Comparison of ENCODE assay signal across 22 cellular contexts in genomic region chr15:38187646-38188313, GRCh38.
DNase-seq lines count a peak whose midpoint lies in the region; ATAC-seq, FAIRE-seq and TF ChIP-seq lines count a peak whose summit lies in the region.
"Had no signal": no experiment of that assay in that cellular context is flagged by ENCODE, and none has a peak within 500 bp of the region (broad histone marks: within the 10 kb centered on the region; RNA-seq: fewer than 3 reads in every experiment).

No MANE protein-coding gene starts in this region.

- no peak for TF ChIP-seq POLR2A in GM12892 (IDR thresholded peaks at IDR 0.05; ENCODE audit: low read depth, low read length)

- intact Hi-C loops in PC-3 (cut with micrococcal nuclease), result no loop called here
- intact Hi-C loops in ascending aorta (cut with DNase I), result no loop called here

- no peaks in the 10 kb centered on the region for H4K20me1 ChIP-seq in PC-3 (ENCODE audit: low read length)

- BruUV-seq in PC-3 (replicated peaks; lab: Mats Ljungman, UMichigan), result no TSS peak

- POLR2A ChIA-PET in PC-3 (lab: Charles Lee; ENCODE audit: unreplicated experiment), result no interaction called here

- no peaks in the 10 kb centered on the region for H3F3A ChIP-seq in PC-3 (ENCODE audit: low read length, unreplicated experiment)

- no peaks in the 10 kb centered on the region for H3K27me3 ChIP-seq in PC-3 (ENCODE audit: low read length)
- no peaks in the 10 kb centered on the region for H3K27me3 ChIP-seq in ascending aorta
- H3K27me3 ChIP-seq: body of pancreas, gastroesophageal sphincter, right atrium auricular region, transverse colon had no signal

- FAIRE-seq in GM12892 (lab: Jason Lieb, UNC), result peak; percentile 9
- FAIRE-seq: H54 had no signal

- DNase-seq in GM12892 (ENCODE audit: insufficient read length) (no peak), PC-3 (no peak), kidney tubule cell (ENCODE audit: low spot score) (peak; percentile 84), renal cortical epithelial cell (ENCODE audit: low read depth) (peak; percentile 62), ascending aorta (ENCODE audit: low spot score in 2 of 2) (no peak)
- DNase-seq: activated B cell treated with CpG ODN at 0.5 μM for 24 hours; activated CD4-positive, alpha-beta T cell treated with anti-CD3 and anti-CD28 coated beads, Interleukin-2, amount 50 U/mL, for 4 hours; activated effector memory CD4-positive, alpha-beta T cell treated with anti-CD3 and anti-CD28 coated beads, Interleukin-2, amount 50 U/mL, for 16 hours; body of pancreas; effector memory CD4-positive, alpha-beta T cell; islet precursor cell; naive thymus-derived CD8-positive, alpha-beta T cell; RPMI8226; stimulated activated CD4-positive, alpha-beta T cell treated with anti-CD3 and anti-CD28 coated beads, Interleukin-12 subunit alpha, Interleukin-12 subunit beta, amount 100 ng/mL, for 4 hours; stimulated activated naive CD8-positive, alpha-beta T cell treated with anti-CD3 and anti-CD28 coated beads, Interleukin-15, amount 100 ng/mL, for 72 hours; transverse colon had no signal

- CTCF ChIA-PET in PC-3 (lab: Charles Lee), result interaction anchor here (0.5 kb wide), 1 partner anchor 24 kb away, joined by 3 read pairs; no protein-coding TSS in a partner anchor

- ATAC-seq in PC-3 (peak; percentile 56), SK-N-SH treated with all-trans-retinoic acid at 6 μM for 48 hours (no peak), HG03460 (IDR thresholded peaks at IDR 0.05; ENCODE audit: unreplicated experiment) (no peak)
- ATAC-seq: body of pancreas; gastroesophageal sphincter; naive thymus-derived CD8-positive, alpha-beta T cell; stimulated activated naive CD8-positive, alpha-beta T cell treated with anti-CD3 and anti-CD28 coated beads, Interleukin-15, amount 100 ng/mL, for 72 hours had no signal

- no peak for TF ChIP-seq CTCF in PC-3 (conservative IDR thresholded peaks at IDR 0.05; ENCODE audit: low read depth, low read length)
- TF ChIP-seq CTCF in ascending aorta (IDR thresholded peaks at IDR 0.05), result no peak

- no peak overlapping the region for H3K4me3 ChIP-seq in PC-3 (ENCODE audit: low read length)
- H3K4me3 ChIP-seq in ascending aorta, result no peak overlapping the region
- H3K4me3 ChIP-seq: body of pancreas, gastroesophageal sphincter, right atrium auricular region, transverse colon had no signal

- H3K4me2 ChIP-seq in PC-3 (ENCODE audit: low read length), result no peak overlapping the region

- H3K9me3 ChIP-seq in PC-3 (ENCODE audit: low read length), result no peaks in the 10 kb centered on the region
- H3K9me3 ChIP-seq in ascending aorta, result no peaks in the 10 kb centered on the region
- H3K9me3 ChIP-seq: body of pancreas, gastroesophageal sphincter, right atrium auricular region, transverse colon had no signal

- no peaks in the 10 kb centered on the region for H3K9me2 ChIP-seq in PC-3 (replicated peaks; ENCODE audit: low read length)

- H2AFZ ChIP-seq in PC-3 (ENCODE audit: low read length), result no peak overlapping the region

- H3K4me1 ChIP-seq in PC-3 (ENCODE audit: insufficient read depth, low read length) (peaks cover 9% of the 10 kb centered on the region), ascending aorta (no peaks in the 10 kb centered on the region)
- H3K4me1 ChIP-seq: body of pancreas, gastroesophageal sphincter, right atrium auricular region, transverse colon had no signal

- no peak overlapping the region for H3K9ac ChIP-seq in PC-3 (ENCODE audit: low read length)

- no peaks in the 10 kb centered on the region for H3K79me2 ChIP-seq in PC-3 (ENCODE audit: low read length)

- no peak overlapping the region for H3K27ac ChIP-seq in PC-3 (ENCODE audit: low read length)
- H3K27ac ChIP-seq in ascending aorta, result no peak overlapping the region
- H3K27ac ChIP-seq: body of pancreas, C4-2B, gastroesophageal sphincter, right atrium auricular region, transverse colon had no signal

- H3K36me3 ChIP-seq in PC-3 (ENCODE audit: low read depth, low read length) (no peaks in the 10 kb centered on the region), ascending aorta (no peaks in the 10 kb centered on the region)
- H3K36me3 ChIP-seq: gastroesophageal sphincter, right atrium auricular region, transverse colon had no signal

TF ChIP-seq in SK-N-SH treated with all-trans-retinoic acid at 6 μM for 48 hours, 23 proteins besides CTCF, POLR2A, EP300 and RAD21:
- no peak for TF ChIP-seq ESRRG (CRISPR knock-in tag; IDR thresholded peaks at IDR 0.05)
- no peak for TF ChIP-seq ISL1 (CRISPR knock-in tag; IDR thresholded peaks at IDR 0.05)
- TF ChIP-seq GLIS3 (CRISPR knock-in tag; IDR thresholded peaks at IDR 0.05), result no peak
- TF ChIP-seq ZNF565 (CRISPR knock-in tag; conservative IDR thresholded peaks at IDR 0.05; ENCODE audit: low read depth), result no peak
- no peak for TF ChIP-seq SNAI2 (CRISPR knock-in tag; IDR thresholded peaks at IDR 0.05)

Comparison
In these comparisons a context has a peak if more than half of its experiments do, and no peak if none do; other contexts are left out.
1. DNase-seq: peak in kidney tubule cell (single experiment) and renal cortical epithelial cell (single experiment); none in GM12892 (single experiment), PC-3 (single experiment) and ascending aorta (0 of 2).